Comparison of ENCODE assay signal across 20 cellular contexts in genomic region chr7:949021-949934, GRCh38. TPM values are rescaled to one million over a fixed set of nuclear protein-coding genes. Genes with fewer than 3 reads are reported as not detected.
DNase-seq lines count a peak whose midpoint lies in the region; ATAC-seq and TF ChIP-seq lines count a peak whose summit lies in the region.
"Had no signal": no experiment of that assay in that cellular context is flagged by ENCODE, and none has a peak within 500 bp of the region (broad histone marks: within the 10 kb centered on the region; RNA-seq: fewer than 3 reads in every experiment).

No MANE protein-coding gene starts in this region.

- peaks cover 21% of the 10 kb centered on the region for H3K4me1 ChIP-seq in OCI-LY3 (ENCODE audit: low read length)
- peaks cover 6% of the 10 kb centered on the region for H3K4me1 ChIP-seq in effector memory CD4-positive, alpha-beta T cell (ENCODE audit: control insufficient read depth, insufficient read depth, low read length, poor library complexity, severe bottlenecking)

- H3K27ac ChIP-seq in OCI-LY3 (ENCODE audit: low read length) (no peak overlapping the region), substantia nigra (ENCODE audit: low read depth, low read length, poor library complexity, severe bottlenecking) (peak overlapping the region; percentile 51)
- H3K27ac ChIP-seq in effector memory CD4-positive, alpha-beta T cell (ENCODE audit: insufficient read depth, low read length, poor library complexity, severe bottlenecking): no peak overlapping the region
- H3K27ac ChIP-seq: WERI-Rb-1 had no signal

- DNase-seq in activated CD4-positive, alpha-beta T cell treated with anti-CD3 and anti-CD28 coated beads, Interleukin-2, amount 10 ng/mL, durations not matched to agents 7 days and 5 days: no peak
- DNase-seq in activated CD4-positive, alpha-beta T cell treated with anti-CD3 and anti-CD28 coated beads, Interleukin-2, amount 50 U/mL, for 4 hours: no peak
- DNase-seq in left ventricle myocardium superior: peak; percentile 22
- peak in 1 of 49 donors; percentile 60 for DNase-seq in substantia nigra (lab: John Stamatoyannopoulos, UW)
- no peak for DNase-seq in NCI-H2081 (lab: John Stamatoyannopoulos, UW)
- DNase-seq in effector memory CD4-positive, alpha-beta T cell: no peak
- no peak for DNase-seq in NCI-H2196 treated with DMSO at 0.1 percent for 48 hours (lab: John Stamatoyannopoulos, UW; ENCODE audit: unreplicated experiment)
- DNase-seq: activated T-cell treated with anti-CD3 and anti-CD28 coated beads for 4 hours; amygdala; DMS153; effector CD4-positive, alpha-beta T cell; foreskin melanocyte; NCI-H748 treated with DMSO at 0.1 percent for 48 hours; WERI-Rb-1 had no signal

- peak overlapping the region; percentile 76 for H3K27ac Mint-ChIP-seq in activated CD4-positive, alpha-beta T cell treated with anti-CD3 and anti-CD28 coated beads, Interleukin-2, amount 10 ng/mL, durations not matched to agents 7 days and 5 days

- peak overlapping the region; percentile 34 for H3K4me2 ChIP-seq in OCI-LY3 (ENCODE audit: low read length)
- H3K4me2 ChIP-seq: smooth muscle cell had no signal

- POLR2A ChIA-PET in activated CD4-positive, alpha-beta T cell treated with anti-CD3 and anti-CD28 coated beads, Interleukin-2, amount 10 ng/mL, durations not matched to agents 7 days and 5 days (lab: Charles Lee): no interaction called here

- no peak for ATAC-seq in left ventricle myocardium superior

- TF ChIP-seq CTCF in OCI-LY3 (IDR thresholded peaks at IDR 0.05; ENCODE audit: low read depth, low read length): no peak

- H3K9me3 ChIP-seq in OCI-LY3 (ENCODE audit: insufficient read depth, low read length): no peaks in the 10 kb centered on the region
- H3K9me3 ChIP-seq in effector memory CD4-positive, alpha-beta T cell (ENCODE audit: control insufficient read depth, low read length): no peaks in the 10 kb centered on the region

- H3K79me2 ChIP-seq in OCI-LY3 (ENCODE audit: low read length): no peaks in the 10 kb centered on the region

- no peaks in the 10 kb centered on the region for H4K20me1 ChIP-seq in OCI-LY3 (ENCODE audit: insufficient read depth, low read length)

- no peaks in the 10 kb centered on the region for H3K9me3 Mint-ChIP-seq in activated CD4-positive, alpha-beta T cell treated with anti-CD3 and anti-CD28 coated beads, Interleukin-2, amount 10 ng/mL, durations not matched to agents 7 days and 5 days
- H3K9me3 Mint-ChIP-seq: IgD-negative memory B cell, neural crest cell had no signal

- CTCF ChIA-PET in activated CD4-positive, alpha-beta T cell treated with anti-CD3 and anti-CD28 coated beads, Interleukin-2, amount 10 ng/mL, durations not matched to agents 7 days and 5 days (lab: Charles Lee): interaction anchor here (1.2 kb wide), 1 partner anchor 8 kb away, joined by 4 read pairs; no protein-coding TSS in a partner anchor

- peaks cover 6% of the 10 kb centered on the region for H3K36me3 ChIP-seq in OCI-LY3 (replicated peaks; ENCODE audit: low read depth, low read length)
- no peaks in the 10 kb centered on the region for H3K36me3 ChIP-seq in effector memory CD4-positive, alpha-beta T cell (ENCODE audit: control insufficient read depth, insufficient read depth, low read length)
- H3K36me3 ChIP-seq: WERI-Rb-1 had no signal

- intact Hi-C loops in left ventricle myocardium superior (cut with micrococcal nuclease): no loop called here

- no peaks in the 10 kb centered on the region for H3K36me3 Mint-ChIP-seq in activated CD4-positive, alpha-beta T cell treated with anti-CD3 and anti-CD28 coated beads, Interleukin-2, amount 10 ng/mL, durations not matched to agents 7 days and 5 days (ENCODE audit: low read depth)

- H3K27me3 Mint-ChIP-seq in activated CD4-positive, alpha-beta T cell treated with anti-CD3 and anti-CD28 coated beads, Interleukin-2, amount 10 ng/mL, durations not matched to agents 7 days and 5 days: peaks cover 4% of the 10 kb centered on the region
- H3K27me3 Mint-ChIP-seq: IgD-negative memory B cell had no signal

- peak overlapping the region; percentile 13; the same call in 1 of the 2 replicates for H3K9ac ChIP-seq in OCI-LY3 (ENCODE audit: low read length)

- no peak overlapping the region for H3K4me3 Mint-ChIP-seq in activated CD4-positive, alpha-beta T cell treated with anti-CD3 and anti-CD28 coated beads, Interleukin-2, amount 10 ng/mL, durations not matched to agents 7 days and 5 days
- H3K4me3 Mint-ChIP-seq: neural crest cell had no signal

- no peaks in the 10 kb centered on the region for H3K4me1 Mint-ChIP-seq in activated CD4-positive, alpha-beta T cell treated with anti-CD3 and anti-CD28 coated beads, Interleukin-2, amount 10 ng/mL, durations not matched to agents 7 days and 5 days
- H3K4me1 Mint-ChIP-seq: neural crest cell had no signal

- H3K27me3 ChIP-seq in OCI-LY3 (ENCODE audit: low read depth, low read length): no peaks in the 10 kb centered on the region
- no peaks in the 10 kb centered on the region for H3K27me3 ChIP-seq in effector memory CD4-positive, alpha-beta T cell (replicated peaks; ENCODE audit: control insufficient read depth, insufficient read depth, low read length, poor library complexity, severe bottlenecking)

- H2AFZ ChIP-seq in OCI-LY3 (ENCODE audit: low read depth, low read length): no peak overlapping the region

- no peak overlapping the region for H3K4me3 ChIP-seq in OCI-LY3 (ENCODE audit: low read length)
- H3K4me3 ChIP-seq in effector memory CD4-positive, alpha-beta T cell (ENCODE audit: insufficient read depth, low read depth, low read length, poor library complexity, severe bottlenecking): no peak overlapping the region
- H3K4me3 ChIP-seq: smooth muscle cell had no signal

RNA-seq across cellular contexts. Expression of gene ADAP1, which starts 5.2 kb away (rescaled TPM):
- total RNA-seq in activated CD4-positive, alpha-beta T cell treated with anti-CD3 and anti-CD28 coated beads, Interleukin-2, amount 10 ng/mL, durations not matched to agents 7 days and 5 days: 10 to 100 TPM; 12.4 to 13.5 TPM
- total RNA-seq in left ventricle myocardium superior: 10.2 TPM

RNA-seq across cellular contexts. Expression of gene COX19, which starts 26.1 kb away (rescaled TPM):
- 10 to 100 TPM; 18.2 to 20.1 TPM for total RNA-seq in activated CD4-positive, alpha-beta T cell treated with anti-CD3 and anti-CD28 coated beads, Interleukin-2, amount 10 ng/mL, durations not matched to agents 7 days and 5 days
- 9.6 TPM for total RNA-seq in left ventricle myocardium superior

RNA-seq across cellular contexts. Expression of gene CYP2W1, which starts 33.7 kb away (rescaled TPM):
- total RNA-seq in activated CD4-positive, alpha-beta T cell treated with anti-CD3 and anti-CD28 coated beads, Interleukin-2, amount 10 ng/mL, durations not matched to agents 7 days and 5 days: not detected
- total RNA-seq in left ventricle myocardium superior: not detected
- total RNA-seq: A172, kidney epithelial cell, neural crest cell, smooth muscle cell had no signal
